8 cellular contexts compared by ENCODE assay signal in genomic region chr3:14124615-14125192, GRCh38. TPM values are rescaled to one million over a fixed set of nuclear protein-coding genes. Genes with fewer than 3 reads are reported as not detected.
DNase-seq lines count a peak whose midpoint lies in the region; ATAC-seq, FAIRE-seq and TF ChIP-seq lines count a peak whose summit lies in the region.

CHCHD4 (minus strand) TSS chr3:14124870; CDS start chr3:14124676, 194 bp downstream.
TMEM43 (plus strand) TSS chr3:14125052; CDS start chr3:14125194, 142 bp downstream.

- H3K36me3 Mint-ChIP-seq in nephron progenitor cell (ENCODE audit: low read depth): peaks cover 52% of the 10 kb centered on the region

- TF ChIP-seq CTCF in Loucy (conservative IDR thresholded peaks at IDR 0.05; ENCODE audit: low read length) (no peak), fibroblast of the aortic adventitia (IDR thresholded peaks at IDR 0.05; ENCODE audit: insufficient read depth, low read length) (no peak), nephron progenitor cell (IDR thresholded peaks at IDR 0.05) (no peak)

- peaks cover 4% of the 10 kb centered on the region for H3K27me3 Mint-ChIP-seq in nephron progenitor cell (ENCODE audit: low read depth, poor library complexity)
- no peaks in the 10 kb centered on the region for H3K27me3 Mint-ChIP-seq in stimulated activated naive CD8-positive, alpha-beta T cell treated with anti-CD3 and anti-CD28 coated beads, Interleukin-15, amount 100 ng/mL, for 72 hours

- peak within 1 kb of the TSS; percentile 88 for H3K9ac ChIP-seq in Loucy (ENCODE audit: low read depth, low read length, poor library complexity, severe bottlenecking)

- peak within 1 kb of the TSS; percentile 99 for H3K27ac Mint-ChIP-seq in nephron progenitor cell
- H3K27ac Mint-ChIP-seq in stimulated activated naive CD8-positive, alpha-beta T cell treated with anti-CD3 and anti-CD28 coated beads, Interleukin-15, amount 100 ng/mL, for 72 hours: peak within 1 kb of the TSS; percentile 94 to 97

- peaks cover 43% of the 10 kb centered on the region for H3K4me1 Mint-ChIP-seq in nephron progenitor cell
- peaks cover 66% of the 10 kb centered on the region for H3K4me1 Mint-ChIP-seq in stimulated activated naive CD8-positive, alpha-beta T cell treated with anti-CD3 and anti-CD28 coated beads, Interleukin-15, amount 100 ng/mL, for 72 hours

- H3F3A ChIP-seq in Loucy (ENCODE audit: low read depth): no peaks in the 10 kb centered on the region

- TF ChIP-seq POLR2A in H54 (IDR thresholded peaks at IDR 0.05; ENCODE audit: low read depth, low read length) (peak; percentile 82), Raji (IDR thresholded peaks at IDR 0.05; ENCODE audit: insufficient read depth, low read depth, low read length) (peak; percentile 76)

- peak within 1 kb of the TSS; percentile 100 for H3K4me3 Mint-ChIP-seq in nephron progenitor cell
- peak within 1 kb of the TSS; percentile 96 to 98 for H3K4me3 Mint-ChIP-seq in stimulated activated naive CD8-positive, alpha-beta T cell treated with anti-CD3 and anti-CD28 coated beads, Interleukin-15, amount 100 ng/mL, for 72 hours

- peaks cover 68% of the 10 kb centered on the region for H3K4me1 ChIP-seq in Loucy (ENCODE audit: insufficient read depth, low read length, poor library complexity, severe bottlenecking)

- peaks cover 33% of the 10 kb centered on the region for H4K20me1 ChIP-seq in Loucy (ENCODE audit: insufficient read depth, low read length, poor library complexity, severe bottlenecking)

- peaks cover 65% of the 10 kb centered on the region for H3K79me2 ChIP-seq in Loucy (ENCODE audit: insufficient read depth, low read length)

- H2AFZ ChIP-seq in Loucy (ENCODE audit: low read length): peak within 1 kb of the TSS; percentile 92

- H3K4me2 ChIP-seq in Loucy (ENCODE audit: low read depth, low read length, poor library complexity, severe bottlenecking): peak within 1 kb of the TSS; percentile 90

- H3K4me3 ChIP-seq in Loucy (ENCODE audit: low read length, poor library complexity, severe bottlenecking) (peak within 1 kb of the TSS; percentile 87), fibroblast of the aortic adventitia (ENCODE audit: low read depth, low read length) (peak within 1 kb of the TSS; percentile 98)

- H3K9me3 Mint-ChIP-seq in nephron progenitor cell: no peaks in the 10 kb centered on the region
- no peaks in the 10 kb centered on the region for H3K9me3 Mint-ChIP-seq in stimulated activated naive CD8-positive, alpha-beta T cell treated with anti-CD3 and anti-CD28 coated beads, Interleukin-15, amount 100 ng/mL, for 72 hours

- H3K9me2 ChIP-seq in Loucy (replicated peaks; ENCODE audit: low read depth, low read length): no peaks in the 10 kb centered on the region

- H3K9me3 ChIP-seq in Loucy (ENCODE audit: insufficient read depth, low read depth, low read length): no peaks in the 10 kb centered on the region

- no peaks in the 10 kb centered on the region; the same call in 1 of the 2 replicates for H3K36me3 ChIP-seq in Loucy (ENCODE audit: insufficient read depth, low read length)

- FAIRE-seq in H54 (lab: Jason Lieb, UNC): no peak

- peak; percentile 93 for ATAC-seq in stimulated activated naive CD8-positive, alpha-beta T cell treated with anti-CD3 and anti-CD28 coated beads, Interleukin-15, amount 100 ng/mL, for 72 hours

- no peaks in the 10 kb centered on the region for H3K27me3 ChIP-seq in Loucy (ENCODE audit: insufficient read depth, low read length, poor library complexity, severe bottlenecking)

- DNase-seq in EL (peak; percentile 99), H54 (ENCODE audit: insufficient read length, low spot score) (peak; percentile 97), fibroblast of the aortic adventitia (ENCODE audit: low read depth) (peak; percentile 99), nephron progenitor cell (peak; percentile 98)
- peak; percentile 97 for DNase-seq in activated effector memory CD4-positive, alpha-beta T cell treated with Interleukin-2 at 50 U/mL for 16 hours
- peak; percentile 97 to 98 for DNase-seq in stimulated activated naive CD8-positive, alpha-beta T cell treated with anti-CD3 and anti-CD28 coated beads, Interleukin-15, amount 100 ng/mL, for 72 hours

RNA-seq across cellular contexts. Expression of gene CHCHD4, which starts in this region (rescaled TPM):
- 3.8 and 12.7 TPM in 2 replicates for total RNA-seq in fibroblast of the aortic adventitia (ENCODE audit: low replicate concordance)

RNA-seq across cellular contexts. Expression of gene TMEM43, which starts in this region (rescaled TPM):
- 109 and 134 TPM in 2 replicates for total RNA-seq in fibroblast of the aortic adventitia (ENCODE audit: low replicate concordance)

Comparison
In these comparisons a context has a peak if more than half of its experiments do, and no peak if none do; other contexts are left out.
1. Peak in every context shown above with its lines: DNase-seq, ATAC-seq and H3K4me3 ChIP-seq.